ENCODE assay signal across 16 cellular contexts in the genomic region with DNA sequence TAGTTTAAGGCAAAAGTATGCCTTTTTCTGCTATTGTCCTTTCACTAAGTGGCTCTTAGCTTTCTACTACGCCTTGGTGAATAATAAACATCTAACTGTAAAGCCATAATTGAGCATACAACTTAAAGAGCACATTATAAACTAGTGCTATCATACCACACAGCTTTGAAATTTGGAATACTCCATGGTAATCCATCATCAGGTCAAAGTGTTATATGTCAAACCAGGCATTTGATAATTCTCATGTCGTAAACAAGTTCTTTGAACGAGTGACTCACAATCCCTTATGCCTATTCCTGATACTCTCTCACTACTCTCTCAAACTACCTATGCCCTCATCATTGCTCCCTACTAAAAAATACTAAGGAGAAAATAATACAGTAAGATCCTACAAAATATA.
DNase-seq lines count a peak whose midpoint lies in the region; ATAC-seq and TF ChIP-seq lines count a peak whose summit lies in the region.
"Had no signal": no experiment of that assay in that cellular context is flagged by ENCODE, and none has a peak within 500 bp of the region (broad histone marks: within the 10 kb centered on the region; RNA-seq: fewer than 3 reads in every experiment).

No MANE protein-coding gene starts in this region.

- H4K20me1 ChIP-seq in PC-3 (ENCODE audit: low read length) = no peaks in the 10 kb centered on the region
- H4K20me1 ChIP-seq: BLaER1 treated with 17β-estradiol and CSF1 and Interleukin-3, amounts not matched to agents 10 nM and 100 nM had no signal

- no peak overlapping the region for H3K27ac Mint-ChIP-seq in activated CD4-positive, alpha-beta T cell treated with anti-CD3 and anti-CD28 coated beads for 36 hours
- no peak overlapping the region for H3K27ac Mint-ChIP-seq in naive thymus-derived CD8-positive, alpha-beta T cell

- no peaks in the 10 kb centered on the region for H3F3A ChIP-seq in PC-3 (ENCODE audit: low read length, unreplicated experiment)

- H3K9ac ChIP-seq in PC-3 (ENCODE audit: low read length) = no peak overlapping the region
- H3K9ac ChIP-seq: BLaER1 treated with 17β-estradiol and CSF1 and Interleukin-3, amounts not matched to agents 10 nM and 100 nM had no signal

- BruUV-seq in PC-3 (replicated peaks; lab: Mats Ljungman, UMichigan) = no TSS peak

- H2AFZ ChIP-seq in PC-3 (ENCODE audit: low read length) = no peak overlapping the region

- peak overlapping the region; percentile 64 for H3K27ac ChIP-seq in PC-3 (ENCODE audit: low read length)
- H3K27ac ChIP-seq: BLaER1 treated with 17β-estradiol and CSF1 and Interleukin-3, amounts not matched to agents 10 nM and 100 nM; body of pancreas; pancreas; tibial artery had no signal

- H3K9me3 ChIP-seq in PC-3 (ENCODE audit: low read length) = no peaks in the 10 kb centered on the region
- H3K9me3 ChIP-seq: BLaER1 treated with 17β-estradiol and CSF1 and Interleukin-3, amounts not matched to agents 10 nM and 100 nM; body of pancreas; pancreas; tibial artery had no signal

- ATAC-seq in PC-3 = peak; percentile 34
- no peak for ATAC-seq in activated CD4-positive, alpha-beta T cell treated with anti-CD3 and anti-CD28 coated beads for 36 hours
- ATAC-seq in naive thymus-derived CD8-positive, alpha-beta T cell = no peak
- ATAC-seq in GM18511 (IDR thresholded peaks at IDR 0.05; ENCODE audit: unreplicated experiment) = no peak
- ATAC-seq: body of pancreas, Panc1, pancreas had no signal

- H3K4me1 Mint-ChIP-seq in activated CD4-positive, alpha-beta T cell treated with anti-CD3 and anti-CD28 coated beads for 36 hours = no peaks in the 10 kb centered on the region
- H3K4me1 Mint-ChIP-seq in naive thymus-derived CD8-positive, alpha-beta T cell = peaks cover 0 to 2% (median 0%) of the 10 kb centered on the region in 4 donors

- H3K36me3 ChIP-seq in BJ (ENCODE audit: control insufficient read depth, insufficient read depth, low read length) (no peaks in the 10 kb centered on the region), PC-3 (ENCODE audit: low read depth, low read length) (no peaks in the 10 kb centered on the region)
- H3K36me3 ChIP-seq: BLaER1 treated with 17β-estradiol and CSF1 and Interleukin-3, amounts not matched to agents 10 nM and 100 nM; pancreas; tibial artery had no signal

- H3K9me2 ChIP-seq in PC-3 (replicated peaks; ENCODE audit: low read length) = no peaks in the 10 kb centered on the region

- intact Hi-C loops in PC-3 (cut with micrococcal nuclease) = loop anchor here (1.0 to 2.0 kb wide), 2 partner anchors 59 to 118 kb away; partner anchors contain the start of gene FMN2
- intact Hi-C loops in activated CD4-positive, alpha-beta T cell treated with anti-CD3 and anti-CD28 coated beads for 36 hours (cut with DNase I, micrococcal nuclease) = no loop called here

- H3K27me3 ChIP-seq in BJ (ENCODE audit: control insufficient read depth, insufficient read depth, low read length) (no peaks in the 10 kb centered on the region), PC-3 (ENCODE audit: low read length) (no peaks in the 10 kb centered on the region)
- H3K27me3 ChIP-seq: BLaER1 treated with 17β-estradiol and CSF1 and Interleukin-3, amounts not matched to agents 10 nM and 100 nM; body of pancreas; pancreas; tibial artery had no signal

- H3K4me3 Mint-ChIP-seq in activated CD4-positive, alpha-beta T cell treated with anti-CD3 and anti-CD28 coated beads for 36 hours = no peak overlapping the region
- H3K4me3 Mint-ChIP-seq in naive thymus-derived CD8-positive, alpha-beta T cell = no peak overlapping the region

- DNase-seq in BJ (ENCODE audit: low read depth) = peak; percentile 55
- DNase-seq in PC-3 = peak; percentile 75
- peak; percentile 29 for DNase-seq in fibroblast of gingiva (ENCODE audit: low read depth)
- peak; percentile 49 for DNase-seq in non-pigmented ciliary epithelial cell (ENCODE audit: low read depth)
- DNase-seq in activated CD4-positive, alpha-beta T cell treated with anti-CD3 and anti-CD28 coated beads for 36 hours = no peak
- no peak for DNase-seq in cerebellum (ENCODE audit: low spot score)
- no peak for DNase-seq in naive thymus-derived CD8-positive, alpha-beta T cell
- DNase-seq: body of pancreas, Kasumi-1, NCI-H187 treated with DMSO at 0.1 percent for 48 hours, NCI-H524 treated with DMSO at 0.1 percent for 48 hours, pancreas, tibial artery had no signal

- H3K4me3 ChIP-seq in BJ (ENCODE audit: low read depth, low read length) = no peak overlapping the region
- H3K4me3 ChIP-seq in PC-3 (ENCODE audit: low read length) = no peak overlapping the region
- H3K4me3 ChIP-seq: BLaER1 treated with 17β-estradiol and CSF1 and Interleukin-3, amounts not matched to agents 10 nM and 100 nM; body of pancreas; pancreas; tibial artery had no signal

- peaks cover 44% of the 10 kb centered on the region for H3K4me1 ChIP-seq in PC-3 (ENCODE audit: insufficient read depth, low read length)
- H3K4me1 ChIP-seq: BLaER1 treated with 17β-estradiol and CSF1 and Interleukin-3, amounts not matched to agents 10 nM and 100 nM; body of pancreas; pancreas; tibial artery had no signal

- no peak for TF ChIP-seq CTCF in BJ (IDR thresholded peaks at IDR 0.05; ENCODE audit: insufficient read depth, low read depth, low read length)
- TF ChIP-seq CTCF in PC-3 (conservative IDR thresholded peaks at IDR 0.05; ENCODE audit: low read depth, low read length) = no peak

- no peaks in the 10 kb centered on the region for H3K36me3 Mint-ChIP-seq in activated CD4-positive, alpha-beta T cell treated with anti-CD3 and anti-CD28 coated beads for 36 hours (ENCODE audit: low read depth)
- no peaks in the 10 kb centered on the region for H3K36me3 Mint-ChIP-seq in naive thymus-derived CD8-positive, alpha-beta T cell

- peak overlapping the region; percentile 47 for H3K4me2 ChIP-seq in PC-3 (ENCODE audit: low read length)
- H3K4me2 ChIP-seq: BLaER1 treated with 17β-estradiol and CSF1 and Interleukin-3, amounts not matched to agents 10 nM and 100 nM had no signal

- H3K79me2 ChIP-seq in PC-3 (ENCODE audit: low read length) = no peaks in the 10 kb centered on the region

- H3K9me3 Mint-ChIP-seq in activated CD4-positive, alpha-beta T cell treated with anti-CD3 and anti-CD28 coated beads for 36 hours (ENCODE audit: low read depth) = no peaks in the 10 kb centered on the region
- H3K9me3 Mint-ChIP-seq in naive thymus-derived CD8-positive, alpha-beta T cell = peaks cover 0 to 9% (median 0%) of the 10 kb centered on the region in 9 donors

- POLR2A ChIA-PET in BJ (lab: Charles Lee) (no interaction called here), PC-3 (lab: Charles Lee; ENCODE audit: unreplicated experiment) (interaction anchor here (0.7 kb wide), 1 partner anchor 712 kb away, joined by 3 read pairs; no protein-coding TSS in a partner anchor)
- POLR2A ChIA-PET in activated CD4-positive, alpha-beta T cell treated with anti-CD3 and anti-CD28 coated beads for 36 hours (lab: Charles Lee) = no interaction called here
- POLR2A ChIA-PET in naive thymus-derived CD8-positive, alpha-beta T cell (lab: Charles Lee) = no interaction called here

- no peaks in the 10 kb centered on the region for H3K27me3 Mint-ChIP-seq in activated CD4-positive, alpha-beta T cell treated with anti-CD3 and anti-CD28 coated beads for 36 hours
- peaks cover 0 to 7% (median 3%) of the 10 kb centered on the region in 5 donors for H3K27me3 Mint-ChIP-seq in naive thymus-derived CD8-positive, alpha-beta T cell

- CTCF ChIA-PET in BJ (lab: Yijun Ruan, JAX) = interaction anchor here (0.8 to 8.1 kb wide), 6 partner anchors 26 to 660 kb away, joined by 3 to 45 read pairs (median 4); no protein-coding TSS in a partner anchor
- CTCF ChIA-PET in PC-3 (lab: Charles Lee) = no interaction called here
- CTCF ChIA-PET in activated CD4-positive, alpha-beta T cell treated with anti-CD3 and anti-CD28 coated beads for 36 hours (lab: Charles Lee) = no interaction called here

Comparison
In these comparisons a context has a peak if more than half of its experiments do, and no peak if none do; other contexts are left out.
1. DNase-seq: peak in BJ (single experiment), PC-3 (single experiment), fibroblast of gingiva (single experiment) and non-pigmented ciliary epithelial cell (single experiment); none in activated CD4-positive, alpha-beta T cell treated with anti-CD3 and anti-CD28 coated beads for 36 hours (single experiment), cerebellum (single experiment) and naive thymus-derived CD8-positive, alpha-beta T cell (0 of 10).